In genomic region chr17:66107731-66108130, GRCh38 we compare ENCODE assay signal across 28 cellular contexts.
"Had no signal": no experiment of that assay in that cellular context is flagged by ENCODE, and none has a peak within 500 bp of the region (broad histone marks: within the 10 kb centered on the region; RNA-seq: fewer than 3 reads in every experiment).

No MANE protein-coding gene starts in this region.

- H3K4me1 ChIP-seq: neural progenitor cell, parathyroid adenoma, psoas muscle, right lobe of liver, sigmoid colon, stomach, thyroid gland, tibial nerve, upper lobe of left lung, vagina had no signal

- H3K4me2 ChIP-seq: neural progenitor cell had no signal

- H3K36me3 ChIP-seq: ovary, right lobe of liver, vagina had no signal

- H3K4me3 Mint-ChIP-seq: nephron; neural progenitor cell; stimulated activated effector memory CD8-positive, alpha-beta T cell treated with anti-CD3 and anti-CD28 coated beads, Interleukin-12 subunit alpha, Interleukin-12 subunit beta, amount 100 ng/mL, for 72 hours; stimulated activated naive B cell treated with anti-CD40 and anti-IgM and Interleukin-4, amounts not matched to agents 10 μg/mL and 1 μg/mL and 100 μg/mL, for 72 hours; stimulated activated naive CD8-positive, alpha-beta T cell treated with anti-CD3 and anti-CD28 coated beads, Interleukin-15, Interleukin-2, amounts not matched to agents 100 ng/mL and 50 ng/mL, for 24 hours had no signal

- FAIRE-seq: urothelium cell line had no signal

- H3K27ac ChIP-seq: neural progenitor cell, ovary, parathyroid adenoma, psoas muscle, right lobe of liver, sigmoid colon, stomach, thoracic aorta, thyroid gland, tibial nerve, upper lobe of left lung, vagina had no signal

- H3K27me3 ChIP-seq: neural progenitor cell, ovary, right lobe of liver, sigmoid colon, stomach, thyroid gland, tibial nerve, upper lobe of left lung, vagina had no signal

- H3K4me1 Mint-ChIP-seq: nephron; neural progenitor cell; stimulated activated effector memory CD8-positive, alpha-beta T cell treated with anti-CD3 and anti-CD28 coated beads, Interleukin-12 subunit alpha, Interleukin-12 subunit beta, amount 100 ng/mL, for 72 hours; stimulated activated naive B cell treated with anti-CD40 and anti-IgM and Interleukin-4, amounts not matched to agents 10 μg/mL and 1 μg/mL and 100 μg/mL, for 72 hours had no signal

- ATAC-seq: psoas muscle; right cardiac atrium; right lobe of liver; stimulated activated effector memory CD8-positive, alpha-beta T cell treated with anti-CD3 and anti-CD28 coated beads, Interleukin-12 subunit alpha, Interleukin-12 subunit beta, amount 100 ng/mL, for 72 hours; stimulated activated naive B cell treated with anti-CD40 and anti-IgM and Interleukin-4, amounts not matched to agents 10 μg/mL and 1 μg/mL and 100 μg/mL, for 72 hours had no signal

- H3K27ac Mint-ChIP-seq: nephron; neural progenitor cell; progenitor cell of endocrine pancreas; stimulated activated effector memory CD8-positive, alpha-beta T cell treated with anti-CD3 and anti-CD28 coated beads, Interleukin-12 subunit alpha, Interleukin-12 subunit beta, amount 100 ng/mL, for 72 hours; stimulated activated naive B cell treated with anti-CD40 and anti-IgM and Interleukin-4, amounts not matched to agents 10 μg/mL and 1 μg/mL and 100 μg/mL, for 72 hours; stimulated activated naive CD8-positive, alpha-beta T cell treated with anti-CD3 and anti-CD28 coated beads, Interleukin-15, Interleukin-2, amounts not matched to agents 100 ng/mL and 50 ng/mL, for 24 hours had no signal

- H3K9me3 ChIP-seq: ovary, right lobe of liver, thyroid gland, vagina had no signal

- H3K9me3 Mint-ChIP-seq: stimulated activated naive CD8-positive, alpha-beta T cell treated with anti-CD3 and anti-CD28 coated beads, Interleukin-15, Interleukin-2, amounts not matched to agents 100 ng/mL and 50 ng/mL, for 24 hours had no signal

- DNase-seq: occipital lobe; ovary; posterior cingulate gyrus; psoas muscle; right cardiac atrium; right lobe of liver; sigmoid colon; small intestine; stimulated activated CD4-positive, alpha-beta T cell treated with anti-CD3 and anti-CD28 coated beads, Interleukin-15, amount 100 ng/mL, for 24 hours; stimulated activated CD4-positive, alpha-beta T cell treated with anti-CD3 and anti-CD28 coated beads, Interleukin-2, amount 100 ng/mL, for 24 hours; stimulated activated CD4-positive, alpha-beta T cell treated with anti-CD3 and anti-CD28 coated beads, Interleukin-2, amount 100 ng/mL, for 48 hours; stimulated activated CD4-positive, alpha-beta T cell treated with anti-CD3 and anti-CD28 coated beads, Interleukin-4, amount 100 ng/mL, for 24 hours; stimulated activated naive B cell treated with anti-CD40 and anti-IgM and Interleukin-4, amounts not matched to agents 10 μg/mL and 1 μg/mL and 100 μg/mL, for 72 hours; stimulated activated naive CD4-positive, alpha-beta T cell treated with Interleukin-2 at 50 U/mL for 16 hours; stomach; thyroid gland; trophoblast cell; upper lobe of left lung had no signal

- H3K9ac ChIP-seq: neural progenitor cell, parathyroid adenoma had no signal

- H3K27me3 Mint-ChIP-seq: progenitor cell of endocrine pancreas; stimulated activated naive B cell treated with anti-CD40 and anti-IgM and Interleukin-4, amounts not matched to agents 10 μg/mL and 1 μg/mL and 100 μg/mL, for 72 hours; stimulated activated naive CD8-positive, alpha-beta T cell treated with anti-CD3 and anti-CD28 coated beads, Interleukin-15, Interleukin-2, amounts not matched to agents 100 ng/mL and 50 ng/mL, for 24 hours had no signal

- H3K36me3 Mint-ChIP-seq: stimulated activated effector memory CD8-positive, alpha-beta T cell treated with anti-CD3 and anti-CD28 coated beads, Interleukin-12 subunit alpha, Interleukin-12 subunit beta, amount 100 ng/mL, for 72 hours had no signal

- H3K79me2 ChIP-seq: parathyroid adenoma had no signal

- H3K4me3 ChIP-seq: neural progenitor cell, ovary, psoas muscle, right lobe of liver, sigmoid colon, stomach, thoracic aorta, thyroid gland, tibial nerve, upper lobe of left lung, vagina had no signal

- H2AFZ ChIP-seq: neural progenitor cell, parathyroid adenoma had no signal
